1 cellular context compared by ENCODE assay signal in genomic region chr12:26281320-26281719, GRCh38.
TF ChIP-seq lines count a peak whose summit lies in the region.

No MANE protein-coding gene starts in this region.

TF ChIP-seq in HEK293, 187 proteins besides CTCF, POLR2A, EP300 and RAD21:
- TF ChIP-seq REST (tag by site-specific recombination; IDR thresholded peaks at IDR 0.05) (peak; percentile 34; the same call in 1 of the 2 replicates), ZNF677 (tag by site-specific recombination; IDR thresholded peaks at IDR 0.05) (no peak)
